34 cellular contexts compared by ENCODE assay signal in genomic region chr10:24150853-24151252, GRCh38.
"Had no signal": no experiment of that assay in that cellular context is flagged by ENCODE, and none has a peak within 500 bp of the region (broad histone marks: within the 10 kb centered on the region; RNA-seq: fewer than 3 reads in every experiment).

No MANE protein-coding gene starts in this region.

- ATAC-seq: activated CD8-positive, alpha-beta memory T cell treated with anti-CD3 and anti-CD28 coated beads, Interleukin-2, amount 10 ng/mL, durations not matched to agents 7 days and 5 days; PC-3 had no signal

- H3K27me3 Mint-ChIP-seq: activated CD4-positive, alpha-beta memory T cell treated with anti-CD3 and anti-CD28 coated beads, Interleukin-2, amount 10 ng/mL, durations not matched to agents 7 days and 5 days; activated CD8-positive, alpha-beta memory T cell treated with anti-CD3 and anti-CD28 coated beads, Interleukin-2, amount 10 ng/mL, durations not matched to agents 7 days and 5 days; activated naive CD4-positive, alpha-beta T cell treated with anti-CD3 and anti-CD28 coated beads, Interleukin-2, amount 50 U/mL, for 24 hours; activated T-cell treated with anti-CD3 and anti-CD28 coated beads, Interleukin-2, amount 50 U/mL, for 24 hours had no signal

- H3K27me3 ChIP-seq: adrenal gland, Peyer's patch, SJSA1 had no signal

- H3K27ac Mint-ChIP-seq: activated CD4-positive, alpha-beta memory T cell treated with anti-CD3 and anti-CD28 coated beads, Interleukin-2, amount 10 ng/mL, durations not matched to agents 7 days and 5 days; activated CD8-positive, alpha-beta memory T cell treated with anti-CD3 and anti-CD28 coated beads, Interleukin-2, amount 10 ng/mL, durations not matched to agents 7 days and 5 days; activated naive CD4-positive, alpha-beta T cell treated with anti-CD3 and anti-CD28 coated beads, Interleukin-2, amount 50 U/mL, for 24 hours; activated T-cell treated with anti-CD3 and anti-CD28 coated beads, Interleukin-2, amount 50 U/mL, for 24 hours; activated T-helper 2 cell treated with anti-CD3 and anti-CD28 coated beads, Interferon-gamma antibody, Interleukin-2, Interleukin-4, amounts not matched to agents 10 μg/mL and 5 μg/mL and 100 μg/mL, durations not matched to agents 14 hours and 24 hours and 36 hours; brain had no signal

- H3K4me1 Mint-ChIP-seq: activated CD4-positive, alpha-beta memory T cell treated with anti-CD3 and anti-CD28 coated beads, Interleukin-2, amount 10 ng/mL, durations not matched to agents 7 days and 5 days; activated CD8-positive, alpha-beta memory T cell treated with anti-CD3 and anti-CD28 coated beads, Interleukin-2, amount 10 ng/mL, durations not matched to agents 7 days and 5 days; activated naive CD4-positive, alpha-beta T cell treated with anti-CD3 and anti-CD28 coated beads, Interleukin-2, amount 50 U/mL, for 24 hours had no signal

- H3K4me3 Mint-ChIP-seq: activated CD4-positive, alpha-beta memory T cell treated with anti-CD3 and anti-CD28 coated beads, Interleukin-2, amount 10 ng/mL, durations not matched to agents 7 days and 5 days; activated CD8-positive, alpha-beta memory T cell treated with anti-CD3 and anti-CD28 coated beads, Interleukin-2, amount 10 ng/mL, durations not matched to agents 7 days and 5 days; activated naive CD4-positive, alpha-beta T cell treated with anti-CD3 and anti-CD28 coated beads, Interleukin-2, amount 50 U/mL, for 24 hours; activated T-cell treated with anti-CD3 and anti-CD28 coated beads, Interleukin-2, amount 50 U/mL, for 24 hours; brain had no signal

- H3K36me3 ChIP-seq: adrenal gland, Peyer's patch, SJSA1 had no signal

- H3K9me3 Mint-ChIP-seq: activated CD4-positive, alpha-beta memory T cell treated with anti-CD3 and anti-CD28 coated beads, Interleukin-2, amount 10 ng/mL, durations not matched to agents 7 days and 5 days; activated naive CD4-positive, alpha-beta T cell treated with anti-CD3 and anti-CD28 coated beads, Interleukin-2, amount 50 U/mL, for 24 hours; activated T-cell treated with anti-CD3 and anti-CD28 coated beads, Interleukin-2, amount 50 U/mL, for 24 hours; activated T-helper 2 cell treated with anti-CD3 and anti-CD28 coated beads, Interferon-gamma antibody, Interleukin-2, Interleukin-4, amounts not matched to agents 10 μg/mL and 5 μg/mL and 100 μg/mL, durations not matched to agents 14 hours and 24 hours and 36 hours had no signal

- H3K4me3 ChIP-seq: adrenal gland, Peyer's patch, SJSA1 had no signal

- H3K36me3 Mint-ChIP-seq: activated CD8-positive, alpha-beta memory T cell treated with anti-CD3 and anti-CD28 coated beads, Interleukin-2, amount 10 ng/mL, durations not matched to agents 7 days and 5 days; activated naive CD4-positive, alpha-beta T cell treated with anti-CD3 and anti-CD28 coated beads, Interleukin-2, amount 50 U/mL, for 24 hours; brain had no signal

- DNase-seq: activated CD4-positive, alpha-beta memory T cell treated with anti-CD3 and anti-CD28 coated beads, Interleukin-2, amount 10 ng/mL, durations not matched to agents 7 days and 5 days; activated CD4-positive, alpha-beta T cell treated with anti-CD3 and anti-CD28 coated beads for 1 hour; activated CD4-positive, alpha-beta T cell treated with anti-CD3 and anti-CD28 coated beads for 48 hours; activated CD4-positive, CD25-positive, alpha-beta regulatory T cell; activated CD8-positive, alpha-beta memory T cell treated with anti-CD3 and anti-CD28 coated beads for 24 hours; activated CD8-positive, alpha-beta memory T cell treated with anti-CD3 and anti-CD28 coated beads, Interleukin-2, amount 10 ng/mL, durations not matched to agents 7 days and 5 days; activated gamma-delta T cell; activated naive CD4-positive, alpha-beta T cell treated with Interleukin-2 at 50 U/mL for 16 hours; activated T-cell treated with anti-CD3 and anti-CD28 coated beads, Interleukin-2, amount 50 U/mL, for 24 hours; adrenal gland; central memory CD4-positive, alpha-beta T cell; MM.1S; MV-4-11; NCI-H1092; NCI-H1436 treated with DMSO at 0.1 percent for 48 hours; NCI-H1694 treated with DMSO at 0.1 percent for 48 hours; NCI-H2029; NCI-H2107; NCI-H510A; NCI-H526; NCI-H748 treated with DMSO at 0.1 percent for 48 hours; NK-92 treated with Interleukin-12 subunit alpha and Interleukin-12 subunit beta, amount 100 ng/mL, for 24 hours; PC-3; Peyer's patch; RPMI8226; SHP77 treated with DMSO at 0.1 percent for 48 hours; SK-N-SH; T-helper 1 cell; T-helper 2 cell; T-helper 9 cell had no signal
